ENCODE assay signal across 14 cellular contexts in genomic region chr4:76588268-76588667, GRCh38.
DNase-seq lines count a peak whose midpoint lies in the region; ATAC-seq and TF ChIP-seq lines count a peak whose summit lies in the region.
"Had no signal": no experiment of that assay in that cellular context is flagged by ENCODE, and none has a peak within 500 bp of the region (broad histone marks: within the 10 kb centered on the region; RNA-seq: fewer than 3 reads in every experiment).

No MANE protein-coding gene starts in this region.

- peak overlapping the region; percentile 36 for H3K27ac Mint-ChIP-seq in neural crest cell (ENCODE audit: unreplicated experiment)
- H3K27ac Mint-ChIP-seq in T-cell, result no peak overlapping the region
- H3K27ac Mint-ChIP-seq: activated CD4-positive, alpha-beta memory T cell treated with anti-CD3 and anti-CD28 coated beads, Interleukin-2, amount 10 ng/mL, durations not matched to agents 7 days and 5 days; activated T-helper 17 cell treated with anti-CD3 and anti-CD28 coated beads, Interleukin-2, amount 50 U/mL, for 72 hours; effector memory CD8-positive, alpha-beta T cell had no signal

- DNase-seq in Panc1 (ENCODE audit: low read depth, low spot score) (no peak), neural crest cell (ENCODE audit: low read depth, low spot score) (no peak), RKO (ENCODE audit: low spot score) (no peak), T-cell (no peak), MV-4-11 (lab: John Stamatoyannopoulos, UW) (no peak)
- DNase-seq: activated CD4-positive, alpha-beta memory T cell treated with anti-CD3 and anti-CD28 coated beads, Interleukin-2, amount 10 ng/mL, durations not matched to agents 7 days and 5 days; effector memory CD8-positive, alpha-beta T cell; foreskin fibroblast; NCI-H2227 treated with DMSO at 0.1 percent for 48 hours; stimulated activated CD4-positive, alpha-beta T cell treated with anti-CD3 and anti-CD28 coated beads, Interleukin-2, amount 100 ng/mL, for 48 hours had no signal

- H3K27me3 ChIP-seq in Panc1 (ENCODE audit: control insufficient read depth, insufficient read depth, low read length) (no peaks in the 10 kb centered on the region), gastroesophageal sphincter (no peaks in the 10 kb centered on the region)

- H3K27me3 Mint-ChIP-seq in neural crest cell (ENCODE audit: low read depth) (no peaks in the 10 kb centered on the region), T-cell (peaks cover 40 to 47% of the 10 kb centered on the region in 2 donors)

- 20 to 62% methylated on average over 1 of the region's 2 CpGs for WGBS in gastroesophageal sphincter (ENCODE audit: low coverage in 1 of 2), 2 donors

- intact Hi-C loops in Panc1 (cut with micrococcal nuclease; ENCODE audit: unreplicated experiment), result no loop called here

- no peaks in the 10 kb centered on the region for H3K9me3 ChIP-seq in Panc1 (ENCODE audit: control insufficient read depth, insufficient read depth, low read depth, low read length)
- H3K9me3 ChIP-seq in gastroesophageal sphincter, result no peaks in the 10 kb centered on the region

- in situ Hi-C loops in Panc1 (cut with HindIII; ENCODE audit: low pct_unique_long_range_greater_than_20kb, low sequenced_read_pairs), result no loop called here

- ATAC-seq in Panc1 (no peak), gastroesophageal sphincter (no peak), T-cell (replicated peaks in 1 of 4) (no peak), GM19328 (IDR thresholded peaks at IDR 0.05; ENCODE audit: unreplicated experiment) (no peak)
- ATAC-seq: activated T-helper 17 cell treated with anti-CD3 and anti-CD28 coated beads, Interleukin-2, amount 50 U/mL, for 72 hours; effector memory CD8-positive, alpha-beta T cell had no signal

- H3K36me3 Mint-ChIP-seq in neural crest cell (ENCODE audit: low read depth), result no peaks in the 10 kb centered on the region
- no peaks in the 10 kb centered on the region for H3K36me3 Mint-ChIP-seq in T-cell

- no peak for TF ChIP-seq POLR2A in gastroesophageal sphincter (IDR thresholded peaks at IDR 0.05)

- no peak overlapping the region for H3K4me3 ChIP-seq in Panc1 (ENCODE audit: low read depth in 2 of 2, low read length in 2 of 2)
- H3K4me3 ChIP-seq in gastroesophageal sphincter, result no peak overlapping the region

- H3K9me3 Mint-ChIP-seq in neural crest cell (no peaks in the 10 kb centered on the region), T-cell (no peaks in the 10 kb centered on the region)
- H3K9me3 Mint-ChIP-seq: activated CD4-positive, alpha-beta memory T cell treated with anti-CD3 and anti-CD28 coated beads, Interleukin-2, amount 10 ng/mL, durations not matched to agents 7 days and 5 days; activated T-helper 17 cell treated with anti-CD3 and anti-CD28 coated beads, Interleukin-2, amount 50 U/mL, for 72 hours; effector memory CD8-positive, alpha-beta T cell had no signal

- H3K27ac ChIP-seq in C4-2B (peak overlapping the region; percentile 3; the same call in 1 of the 2 replicates), Panc1 (ENCODE audit: low read length) (peak overlapping the region; percentile 56), gastroesophageal sphincter (peak overlapping the region; percentile 13 to 78 (median 72))

- no TSS peak for BruUV-seq in Panc1 (replicated peaks; lab: Mats Ljungman, UMichigan)

- CTCF ChIA-PET in Panc1 (lab: Charles Lee) (no interaction called here), T-cell (lab: Charles Lee) (no interaction called here)

- peaks cover 71% of the 10 kb centered on the region for H3K4me1 Mint-ChIP-seq in neural crest cell
- peaks cover 6 to 10% (median 9%) of the 10 kb centered on the region in 3 donors for H3K4me1 Mint-ChIP-seq in T-cell
- H3K4me1 Mint-ChIP-seq: activated CD4-positive, alpha-beta memory T cell treated with anti-CD3 and anti-CD28 coated beads, Interleukin-2, amount 10 ng/mL, durations not matched to agents 7 days and 5 days; activated T-helper 17 cell treated with anti-CD3 and anti-CD28 coated beads, Interleukin-2, amount 50 U/mL, for 72 hours had no signal

- TF ChIP-seq EP300 in gastroesophageal sphincter (IDR thresholded peaks at IDR 0.05), result no peak

- POLR2A ChIA-PET in Panc1 (lab: Charles Lee), result no interaction called here
- POLR2A ChIA-PET in T-cell (lab: Charles Lee), result no interaction called here

- H3K4me1 ChIP-seq in Panc1 (ENCODE audit: control insufficient read depth, insufficient read depth, low read length) (peaks cover 13% of the 10 kb centered on the region), gastroesophageal sphincter (peaks cover 16 to 56% (median 17%) of the 10 kb centered on the region in 3 donors)

- TF ChIP-seq CTCF in C4-2B (conservative IDR thresholded peaks at IDR 0.05) (no peak), Panc1 (IDR thresholded peaks at IDR 0.05) (no peak), gastroesophageal sphincter (IDR thresholded peaks at IDR 0.05) (no peak), neural crest cell (conservative IDR thresholded peaks at IDR 0.05) (no peak)

- H3K4me3 Mint-ChIP-seq in neural crest cell (no peak overlapping the region), T-cell (no peak overlapping the region)
- H3K4me3 Mint-ChIP-seq: activated CD4-positive, alpha-beta memory T cell treated with anti-CD3 and anti-CD28 coated beads, Interleukin-2, amount 10 ng/mL, durations not matched to agents 7 days and 5 days; activated T-helper 17 cell treated with anti-CD3 and anti-CD28 coated beads, Interleukin-2, amount 50 U/mL, for 72 hours; effector memory CD8-positive, alpha-beta T cell had no signal

- H3K36me3 ChIP-seq in Panc1 (ENCODE audit: control insufficient read depth, insufficient read depth, low read length) (no peaks in the 10 kb centered on the region; the same call in 1 of the 2 replicates), gastroesophageal sphincter (no peaks in the 10 kb centered on the region)

Comparison
In these comparisons a context has a peak if more than half of its experiments do, and no peak if none do; other contexts are left out.
1. H3K27ac ChIP-seq: peak in every context shown above with its lines; median percentile 72 in gastroesophageal sphincter; 56 in Panc1; 3 in C4-2B.